Comparison of ENCODE assay signal across 24 cellular contexts in the genomic region with DNA sequence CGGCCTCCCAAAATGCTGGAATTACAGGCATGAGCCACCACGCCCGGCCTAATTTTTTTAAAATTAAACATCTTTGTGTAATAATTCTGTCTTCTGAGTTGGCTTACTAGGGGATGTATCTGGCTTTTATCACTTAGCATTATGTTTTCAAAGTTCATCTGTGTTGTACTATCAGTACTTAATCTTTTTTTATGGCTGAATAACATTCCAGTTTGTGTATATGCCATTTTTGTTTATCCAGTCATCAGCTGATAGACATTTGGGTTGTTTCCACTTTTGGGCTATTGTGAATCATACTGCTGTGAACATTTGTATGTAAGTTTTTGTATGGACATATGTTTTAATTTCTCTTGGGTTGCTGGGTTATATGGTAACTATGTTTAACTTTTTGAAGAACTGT.
DNase-seq lines count a peak whose midpoint lies in the region; FAIRE-seq and TF ChIP-seq lines count a peak whose summit lies in the region.
"Had no signal": no experiment of that assay in that cellular context is flagged by ENCODE, and none has a peak within 500 bp of the region (broad histone marks: within the 10 kb centered on the region; RNA-seq: fewer than 3 reads in every experiment).

No MANE protein-coding gene starts in this region.

- H3K4me3 Mint-ChIP-seq in astrocyte (ENCODE audit: unreplicated experiment) = no peak overlapping the region
- H3K4me3 Mint-ChIP-seq: activated CD4-positive, alpha-beta T cell treated with anti-CD3 and anti-CD28 coated beads, Interleukin-2, amount 10 ng/mL, durations not matched to agents 24 days and 14 days; activated naive CD8-positive, alpha-beta T cell treated with anti-CD3 and anti-CD28 coated beads, Interleukin-2, amount 10 ng/mL, durations not matched to agents 7 days and 5 days; activated T-helper 17 cell treated with anti-CD3 and anti-CD28 coated beads, Interleukin-2, amount 50 U/mL, for 72 hours; dendritic cell treated with granulocyte-macrophage colony-stimulating factor and Interleukin-4, amounts not matched to agents 40 ng/mL and 50 ng/mL, for 4 days; stimulated activated naive B cell treated with anti-CD40 and anti-IgM and Interleukin-4, amounts not matched to agents 10 μg/mL and 1 μg/mL and 100 μg/mL, for 72 hours; T-helper 1 cell treated with Interleukin-12 subunit alpha and Interleukin-12 subunit beta and Interleukin-4 antibody, amounts not matched to agents 30 μg/mL and 1 μg/mL, for 36 hours had no signal

- H4K20me1 ChIP-seq in GM23248 (ENCODE audit: insufficient read depth) (no peaks in the 10 kb centered on the region), astrocyte (ENCODE audit: insufficient read depth, low read length) (peaks cover 4% of the 10 kb centered on the region), hepatocyte (ENCODE audit: insufficient read depth, poor library complexity, severe bottlenecking) (no peaks in the 10 kb centered on the region)

- WGBS in GM23248 (ENCODE audit: low coverage in 1 of 2, low lambda C conversion rate in 2 of 2, missing lambda C conversion rate in 2 of 2), 2 experiments = 52 to 61% methylated on average over 3 of the region's 3 CpGs
- 75% methylated on average over 3 of the region's 3 CpGs for WGBS in hepatocyte (ENCODE audit: low lambda C conversion rate, missing lambda C conversion rate)

- DNase-seq in GM23248 (peak; percentile 61), astrocyte (ENCODE audit: low read depth) (peak; percentile 50), hepatocyte (ENCODE audit: low spot score) (no peak), uterus (no peak), GM10266 (ENCODE audit: extremely low spot score) (no peak), NCI-H226 (no peak)
- DNase-seq in stimulated activated CD4-positive, alpha-beta T cell treated with anti-CD3 and anti-CD28 coated beads, Interleukin-15, amount 100 ng/mL, for 24 hours = no peak
- DNase-seq: activated CD4-positive, alpha-beta T cell treated with anti-CD3 and anti-CD28 coated beads, Interleukin-2, amount 10 ng/mL, durations not matched to agents 24 days and 14 days; activated naive CD8-positive, alpha-beta T cell treated with anti-CD3 and anti-CD28 coated beads, Interleukin-2, amount 10 ng/mL, durations not matched to agents 7 days and 5 days; DMS53; foreskin melanocyte; hypothalamus; MM.1S; NCI-H146; NCI-H2171 treated with DMSO at 0.1 percent for 48 hours; ovary; right lobe of liver; stimulated activated naive B cell treated with anti-CD40 and anti-IgM and Interleukin-4, amounts not matched to agents 10 μg/mL and 1 μg/mL and 100 μg/mL, for 72 hours had no signal

- H3K27me3 ChIP-seq in GM23248 (replicated peaks; ENCODE audit: insufficient read depth) (no peaks in the 10 kb centered on the region), astrocyte (ENCODE audit: insufficient read depth, low read length) (no peaks in the 10 kb centered on the region), hepatocyte (no peaks in the 10 kb centered on the region), uterus (no peaks in the 10 kb centered on the region)
- H3K27me3 ChIP-seq: breast epithelium, ovary, right lobe of liver had no signal

- in situ Hi-C loops in GM23248 (cut with MboI) = loop anchor here (10.0 kb wide), 1 partner anchor 59 kb away; no protein-coding TSS in a partner anchor

- H3K4me1 Mint-ChIP-seq in astrocyte (ENCODE audit: low read depth, unreplicated experiment) = no peaks in the 10 kb centered on the region
- H3K4me1 Mint-ChIP-seq: activated naive CD8-positive, alpha-beta T cell treated with anti-CD3 and anti-CD28 coated beads, Interleukin-2, amount 10 ng/mL, durations not matched to agents 7 days and 5 days had no signal

- H3K9me2 ChIP-seq in GM23248 (ENCODE audit: insufficient read depth) (no peaks in the 10 kb centered on the region), hepatocyte (replicated peaks; ENCODE audit: insufficient read depth) (no peaks in the 10 kb centered on the region)

- H3K9ac ChIP-seq in GM23248 (no peak overlapping the region), astrocyte (ENCODE audit: low read length) (no peak overlapping the region)

- H2AFZ ChIP-seq in GM23248 (no peak overlapping the region), astrocyte (ENCODE audit: low read depth, low read length) (no peak overlapping the region), hepatocyte (no peak overlapping the region)

- peaks cover 21% of the 10 kb centered on the region for H3F3A ChIP-seq in GM23248 (ENCODE audit: insufficient read depth)

- intact Hi-C loops in uterus (cut with DNase I; ENCODE audit: low total_unique reads) = no loop called here

- H3K36me3 Mint-ChIP-seq in astrocyte (ENCODE audit: low read depth, unreplicated experiment) = peaks cover 6% of the 10 kb centered on the region

- H3K27ac Mint-ChIP-seq in astrocyte (ENCODE audit: unreplicated experiment) = no peak overlapping the region
- H3K27ac Mint-ChIP-seq: activated CD4-positive, alpha-beta T cell treated with anti-CD3 and anti-CD28 coated beads, Interleukin-2, amount 10 ng/mL, durations not matched to agents 24 days and 14 days; activated naive CD8-positive, alpha-beta T cell treated with anti-CD3 and anti-CD28 coated beads, Interleukin-2, amount 10 ng/mL, durations not matched to agents 7 days and 5 days; activated T-helper 17 cell treated with anti-CD3 and anti-CD28 coated beads, Interleukin-2, amount 50 U/mL, for 72 hours; dendritic cell treated with granulocyte-macrophage colony-stimulating factor and Interleukin-4, amounts not matched to agents 40 ng/mL and 50 ng/mL, for 4 days; stimulated activated naive B cell treated with anti-CD40 and anti-IgM and Interleukin-4, amounts not matched to agents 10 μg/mL and 1 μg/mL and 100 μg/mL, for 72 hours; T-helper 1 cell treated with Interleukin-12 subunit alpha and Interleukin-12 subunit beta and Interleukin-4 antibody, amounts not matched to agents 30 μg/mL and 1 μg/mL, for 36 hours had no signal

- TF ChIP-seq POLR2A in uterus (IDR thresholded peaks at IDR 0.05) = no peak

- no peak for FAIRE-seq in astrocyte (lab: Jason Lieb, UNC)
- FAIRE-seq: keratinocyte had no signal

- H3K79me2 ChIP-seq in GM23248 (ENCODE audit: insufficient read depth) (peaks cover 50% of the 10 kb centered on the region), astrocyte (ENCODE audit: insufficient read depth, low read length) (peaks cover 6% of the 10 kb centered on the region), hepatocyte (peaks cover 23% of the 10 kb centered on the region)

- H3K9me3 ChIP-seq in GM23248 (ENCODE audit: low read depth) (no peaks in the 10 kb centered on the region), astrocyte (ENCODE audit: insufficient read depth, low read depth, low read length) (no peaks in the 10 kb centered on the region), hepatocyte (ENCODE audit: low read depth) (no peaks in the 10 kb centered on the region), uterus (no peaks in the 10 kb centered on the region)
- H3K9me3 ChIP-seq: breast epithelium, ovary, right lobe of liver, thoracic aorta had no signal

- no peak overlapping the region for H3K4me3 ChIP-seq in GM23248
- H3K4me3 ChIP-seq in astrocyte (ENCODE audit: insufficient read depth, low read depth, low read length) = no peak overlapping the region
- no peak overlapping the region for H3K4me3 ChIP-seq in hepatocyte
- H3K4me3 ChIP-seq in uterus = no peak overlapping the region
- H3K4me3 ChIP-seq: breast epithelium, ovary, right lobe of liver, thoracic aorta had no signal

- TF ChIP-seq CTCF in astrocyte (IDR thresholded peaks at IDR 0.05; ENCODE audit: insufficient read depth, low read depth, low read length) (no peak), hepatocyte (IDR thresholded peaks at IDR 0.05; ENCODE audit: poor library complexity) (no peak), uterus (IDR thresholded peaks at IDR 0.05) (no peak), GM10266 (IDR thresholded peaks at IDR 0.05; ENCODE audit: control insufficient read depth, insufficient read depth, low read depth, missing control alignments) (no peak)

- H3K4me2 ChIP-seq in GM23248 (ENCODE audit: unreplicated experiment) (no peak overlapping the region), astrocyte (ENCODE audit: low read length) (no peak overlapping the region), hepatocyte (no peak overlapping the region)

- H3K27ac ChIP-seq in GM23248 (peak overlapping the region; percentile 55), astrocyte (ENCODE audit: low read depth, low read length) (no peak overlapping the region), hepatocyte (peak overlapping the region; percentile 42), uterus (peak overlapping the region; percentile 8 to 39)
- H3K27ac ChIP-seq: breast epithelium, ovary, right lobe of liver, thoracic aorta had no signal

- H3K9me3 Mint-ChIP-seq in astrocyte (ENCODE audit: unreplicated experiment) = no peaks in the 10 kb centered on the region
- H3K9me3 Mint-ChIP-seq: activated CD4-positive, alpha-beta T cell treated with anti-CD3 and anti-CD28 coated beads, Interleukin-2, amount 10 ng/mL, durations not matched to agents 24 days and 14 days; activated T-helper 17 cell treated with anti-CD3 and anti-CD28 coated beads, Interleukin-2, amount 50 U/mL, for 72 hours; dendritic cell treated with granulocyte-macrophage colony-stimulating factor and Interleukin-4, amounts not matched to agents 40 ng/mL and 50 ng/mL, for 4 days; T-helper 1 cell treated with Interleukin-12 subunit alpha and Interleukin-12 subunit beta and Interleukin-4 antibody, amounts not matched to agents 30 μg/mL and 1 μg/mL, for 36 hours had no signal

- H3K27me3 Mint-ChIP-seq in astrocyte (ENCODE audit: low read depth, unreplicated experiment) = no peaks in the 10 kb centered on the region
- H3K27me3 Mint-ChIP-seq: activated CD4-positive, alpha-beta T cell treated with anti-CD3 and anti-CD28 coated beads, Interleukin-2, amount 10 ng/mL, durations not matched to agents 24 days and 14 days; activated T-helper 17 cell treated with anti-CD3 and anti-CD28 coated beads, Interleukin-2, amount 50 U/mL, for 72 hours; dendritic cell treated with granulocyte-macrophage colony-stimulating factor and Interleukin-4, amounts not matched to agents 40 ng/mL and 50 ng/mL, for 4 days; stimulated activated naive B cell treated with anti-CD40 and anti-IgM and Interleukin-4, amounts not matched to agents 10 μg/mL and 1 μg/mL and 100 μg/mL, for 72 hours had no signal

- H3K36me3 ChIP-seq in GM23248 (ENCODE audit: low read depth) (no peaks in the 10 kb centered on the region), astrocyte (ENCODE audit: insufficient read depth, low read length) (no peaks in the 10 kb centered on the region), hepatocyte (replicated peaks; ENCODE audit: insufficient read depth, low read depth) (no peaks in the 10 kb centered on the region), uterus (no peaks in the 10 kb centered on the region)
- H3K36me3 ChIP-seq: breast epithelium, ovary, right lobe of liver, thoracic aorta had no signal

- H3K4me1 ChIP-seq in GM23248 (ENCODE audit: insufficient read depth) (0 out of 2 replicates have a peak, but pooled peaks cover 7% of the 10 kb centered on the region), astrocyte (ENCODE audit: insufficient read depth, low read length) (no peaks in the 10 kb centered on the region), hepatocyte (ENCODE audit: insufficient read depth) (no peaks in the 10 kb centered on the region), uterus (peaks cover 0 to 4% of the 10 kb centered on the region in 2 donors)
- H3K4me1 ChIP-seq: breast epithelium, right lobe of liver had no signal

Comparison
In these comparisons a context has a peak if more than half of its experiments do, and no peak if none do; other contexts are left out.
1. DNase-seq: peak in GM23248 (single experiment) and astrocyte (single experiment); none in hepatocyte (single experiment), uterus (0 of 2), stimulated activated CD4-positive, alpha-beta T cell treated with anti-CD3 and anti-CD28 coated beads, Interleukin-15, amount 100 ng/mL, for 24 hours (single experiment), GM10266 (single experiment) and NCI-H226 (single experiment).